Comparison of ENCODE assay signal across 8 cellular contexts in the genomic region with DNA sequence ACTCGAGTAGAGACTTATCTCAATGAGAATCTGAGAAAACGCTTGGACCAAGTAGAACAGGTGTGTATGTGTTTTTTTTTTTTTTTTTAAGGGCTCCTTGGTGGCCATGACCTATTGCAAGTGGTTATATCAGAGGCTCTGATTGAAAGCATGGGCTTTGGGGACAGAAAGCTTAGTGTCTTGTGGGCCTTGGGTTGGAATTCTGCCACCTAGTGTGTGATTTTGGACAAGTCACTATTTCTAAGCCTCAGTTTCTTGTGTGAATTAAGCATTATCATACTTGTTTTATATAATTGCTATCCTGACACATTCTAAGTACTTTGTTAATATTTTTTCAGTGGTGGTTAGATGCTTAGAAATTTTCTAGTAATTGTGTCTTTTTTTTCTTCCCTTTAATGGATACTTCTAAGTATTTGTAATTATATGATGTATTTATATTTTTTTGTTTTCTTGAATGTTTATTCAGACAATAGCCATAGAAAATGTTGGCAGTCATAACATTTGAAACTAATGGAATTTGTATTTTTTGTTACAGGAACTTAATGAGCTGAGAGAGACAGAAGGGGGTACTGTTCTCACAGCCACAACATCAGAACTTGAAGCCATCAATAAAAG. TPM values are rescaled to one million over a fixed set of nuclear protein-coding genes. Genes with fewer than 3 reads are reported as not detected.
DNase-seq lines count a peak whose midpoint lies in the region; ATAC-seq and TF ChIP-seq lines count a peak whose summit lies in the region.

No MANE protein-coding gene starts in this region.

- H3K9me3 Mint-ChIP-seq in CD14-positive monocyte = no peaks in the 10 kb centered on the region
- H3K9me3 Mint-ChIP-seq in progenitor cell of endocrine pancreas (ENCODE audit: low read depth) = no peaks in the 10 kb centered on the region

- no peaks in the 10 kb centered on the region for H3K4me1 ChIP-seq in fibroblast of lung (ENCODE audit: control insufficient read depth, extremely low read depth, insufficient read depth, low read length)

- peaks cover 4% of the 10 kb centered on the region for H3K36me3 ChIP-seq in fibroblast of lung (ENCODE audit: control insufficient read depth, insufficient read depth, low read length)

- intact Hi-C loops in CD14-positive monocyte (cut with micrococcal nuclease) = no loop called here

- no peaks in the 10 kb centered on the region for H3K79me2 ChIP-seq in fibroblast of lung (ENCODE audit: control insufficient read depth, insufficient read depth, low read length)

- H3K9me3 ChIP-seq in fibroblast of lung (ENCODE audit: control insufficient read depth, insufficient read depth, low read depth, low read length) = no peaks in the 10 kb centered on the region

- H3K4me3 Mint-ChIP-seq in CD14-positive monocyte (no peak overlapping the region), progenitor cell of endocrine pancreas (ENCODE audit: low read depth) (no peak overlapping the region)

- H3K4me1 Mint-ChIP-seq in CD14-positive monocyte = peaks cover 4% of the 10 kb centered on the region
- no peaks in the 10 kb centered on the region for H3K4me1 Mint-ChIP-seq in progenitor cell of endocrine pancreas (ENCODE audit: low read depth)

- H3K36me3 Mint-ChIP-seq in CD14-positive monocyte (peaks cover 65 to 81% of the 10 kb centered on the region in 2 donors), progenitor cell of endocrine pancreas (ENCODE audit: insufficient read depth) (peaks cover 32% of the 10 kb centered on the region)

- H4K20me1 ChIP-seq in fibroblast of lung (ENCODE audit: control insufficient read depth, extremely low read depth, insufficient read depth, low read length) = no peaks in the 10 kb centered on the region

- H3K9ac ChIP-seq in fibroblast of lung (ENCODE audit: insufficient read depth, low read length) = no peak overlapping the region

- H3K27me3 ChIP-seq in fibroblast of lung (ENCODE audit: control insufficient read depth, insufficient read depth, low read length) = no peaks in the 10 kb centered on the region

- no peak overlapping the region for H3K4me2 ChIP-seq in fibroblast of lung (ENCODE audit: extremely low read depth, insufficient read depth, low read length)

- DNase-seq in CD14-positive monocyte (ENCODE audit: low spot score) (no peak), HuH-7.5 (ENCODE audit: low spot score) (peak; percentile 22), SKM-1 (lab: John Stamatoyannopoulos, UW; ENCODE audit: unreplicated experiment) (peak; percentile 14), fibroblast of lung (ENCODE audit: low read depth in 2 of 2) (peak; percentile 52 to 76), progenitor cell of endocrine pancreas (ENCODE audit: low spot score, unreplicated experiment) (peak; percentile 23), activated gamma-delta T cell treated with Interleukin-2 at 50 U/mL for 16 hours (no peak)

- no peak overlapping the region for H2AFZ ChIP-seq in fibroblast of lung (ENCODE audit: low read length)

- no peak overlapping the region for H3K4me3 ChIP-seq in GM12875 (ENCODE audit: low read depth, low read length)
- H3K4me3 ChIP-seq in fibroblast of lung (replicated peaks in 1 of 4; ENCODE audit: control extremely low read depth in 1 of 4, insufficient read depth in 1 of 4, low read depth in 3 of 4, low read length in 4 of 4) = no peak overlapping the region

- TF ChIP-seq CTCF in CD14-positive monocyte (IDR thresholded peaks at IDR 0.05) (peak; percentile 80), GM12875 (IDR thresholded peaks at IDR 0.05; ENCODE audit: borderline replicate concordance, insufficient read depth, low read depth, low read length) (peak; percentile 46; the same call in 1 of the 2 replicates), fibroblast of lung (conservative IDR thresholded peaks at IDR 0.05 in 1 of 2, IDR thresholded peaks at IDR 0.05 in 1 of 2; ENCODE audit: low read depth in 1 of 2, low read length in 2 of 2) (peak; percentile 40 to 50), progenitor cell of endocrine pancreas (IDR thresholded peaks at IDR 0.05; ENCODE audit: unreplicated experiment) (peak; percentile 76)

- no peak for ATAC-seq in GM18858 (IDR thresholded peaks at IDR 0.05; ENCODE audit: unreplicated experiment)

- H3K27ac ChIP-seq in fibroblast of lung (ENCODE audit: insufficient read depth, low read length) = no peak overlapping the region

- H3K27ac Mint-ChIP-seq in CD14-positive monocyte = no peak overlapping the region
- H3K27ac Mint-ChIP-seq in progenitor cell of endocrine pancreas = peak overlapping the region; percentile 27

- H3K27me3 Mint-ChIP-seq in CD14-positive monocyte (ENCODE audit: low read depth in 3 of 3) (peaks cover 0 to 1% (median 0%) of the 10 kb centered on the region in 3 donors), progenitor cell of endocrine pancreas (no peaks in the 10 kb centered on the region)

RNA-seq across cellular contexts. Expression of gene SMC3, which starts 33.1 kb away (rescaled TPM):
- 10 to 100 TPM; 21.1 to 33.9 TPM for polyA plus RNA-seq in CD14-positive monocyte
- 28.8 and 31.9 TPM in 2 replicates for total RNA-seq in fibroblast of lung
- 25.9 and 28.4 TPM in 2 replicates for polyA plus RNA-seq in fibroblast of lung
- 35.6 and 36.9 TPM in 2 replicates for polyA plus RNA-seq in fibroblast of lung (2012)
- 2.3 and 4.4 TPM in 2 replicates for polyA minus RNA-seq in fibroblast of lung (ENCODE audit: low replicate concordance)
- 94.0 and 94.6 TPM in 2 replicates for total RNA-seq in progenitor cell of endocrine pancreas

RNA-seq across cellular contexts. Expression of gene RBM20, which starts 43.5 kb away (rescaled TPM):
- polyA plus RNA-seq in CD14-positive monocyte (not detected), fibroblast of lung (0.02 and 0.05 TPM in 2 replicates)
- total RNA-seq in fibroblast of lung (under 0.01 TPM in 2 replicates), progenitor cell of endocrine pancreas (1.5 and 2.7 TPM in 2 replicates)
- polyA plus RNA-seq in fibroblast of lung (2012) = 0.03 and 0.06 TPM in 2 replicates
- polyA minus RNA-seq in fibroblast of lung (ENCODE audit: low replicate concordance) = 0.04 and 0.33 TPM in 2 replicates

Comparison
In these comparisons a context has a peak if more than half of its experiments do, and no peak if none do; other contexts are left out.
1. DNase-seq: peak in HuH-7.5 (single experiment), SKM-1 (single experiment), fibroblast of lung (2 of 2) and progenitor cell of endocrine pancreas (single experiment); none in CD14-positive monocyte (single experiment) and activated gamma-delta T cell treated with Interleukin-2 at 50 U/mL for 16 hours (single experiment).
2. Peak in every context shown above with its lines, with median percentiles within 50 percentile points of each other: CTCF ChIP-seq.